ENCODE assay signal across 1 cellular context in genomic region chr2:157785866-157786662, GRCh38.
TF ChIP-seq lines count a peak whose summit lies in the region.

No MANE protein-coding gene starts in this region.

TF ChIP-seq in K562, 482 proteins besides CTCF, POLR2A, EP300 and RAD21 (continued from another document and continues in another):
- TF ChIP-seq TEAD4 (IDR thresholded peaks at IDR 0.05; ENCODE audit: low read length) = no peak
- TF ChIP-seq TEAD4 (CRISPR knock-in tag; IDR thresholded peaks at IDR 0.05; ENCODE audit: borderline replicate concordance) = no peak
- no peak for TF ChIP-seq ZKSCAN3 (CRISPR knock-in tag; IDR thresholded peaks at IDR 0.05)
- TF ChIP-seq KDM4B (IDR thresholded peaks at IDR 0.05; ENCODE audit: borderline replicate concordance in 2 of 2, low read depth in 1 of 2) = no peak
- 0 out of 4 replicates have a peak, but pooled peaks of 1 of the 2 experiments have one; percentile 10 for TF ChIP-seq TEAD1 (CRISPR knock-in tag; IDR thresholded peaks at IDR 0.05)
- TF ChIP-seq THAP12 (CRISPR knock-in tag; IDR thresholded peaks at IDR 0.05) = no peak
- no peak for TF ChIP-seq ATF2 (CRISPR knock-in tag; IDR thresholded peaks at IDR 0.05)
- TF ChIP-seq STAT5B (CRISPR knock-in tag; IDR thresholded peaks at IDR 0.05) = no peak
- no peak for TF ChIP-seq ZBTB26 (CRISPR knock-in tag; IDR thresholded peaks at IDR 0.05)
- TF ChIP-seq TGIF2 (CRISPR knock-in tag; IDR thresholded peaks at IDR 0.05) = no peak
- no peak for TF ChIP-seq FOXK1 (CRISPR knock-in tag; IDR thresholded peaks at IDR 0.05; ENCODE audit: borderline replicate concordance)
- TF ChIP-seq XRCC4 (IDR thresholded peaks at IDR 0.05; ENCODE audit: extremely low read depth, insufficient read depth, insufficient read length) = no peak
- TF ChIP-seq POLR2B (IDR thresholded peaks at IDR 0.05; ENCODE audit: low read depth, partially characterized antibody) = no peak
- TF ChIP-seq RCOR1 (IDR thresholded peaks at IDR 0.05; ENCODE audit: borderline replicate concordance in 1 of 2, low read depth in 2 of 2, low read length in 2 of 2) = no peak
- no peak for TF ChIP-seq NFATC3 (IDR thresholded peaks at IDR 0.05)
- no peak for TF ChIP-seq NKRF (IDR thresholded peaks at IDR 0.05; ENCODE audit: borderline replicate concordance)
- no peak for TF ChIP-seq SP1 (CRISPR knock-in tag; IDR thresholded peaks at IDR 0.05)
- TF ChIP-seq ZBTB1 (CRISPR knock-in tag; IDR thresholded peaks at IDR 0.05; ENCODE audit: borderline replicate concordance, low read depth) = no peak
- no peak for TF ChIP-seq ZKSCAN1 (IDR thresholded peaks at IDR 0.05; ENCODE audit: low read depth, low read length)
- TF ChIP-seq XRCC5 (IDR thresholded peaks at IDR 0.05; ENCODE audit: low read depth, low read length) = no peak
- no peak for TF ChIP-seq KHSRP (IDR thresholded peaks at IDR 0.05)
- 0 out of 2 replicates have a peak, but pooled peaks have one; percentile 36 for TF ChIP-seq CREB3 (tag; conservative IDR thresholded peaks at IDR 0.05; ENCODE audit: low read depth)
- no peak for TF ChIP-seq CBX1 (IDR thresholded peaks at IDR 0.05; ENCODE audit: low read depth)
- TF ChIP-seq ETS2 (tag; IDR thresholded peaks at IDR 0.05; ENCODE audit: borderline replicate concordance, poor library complexity, severe bottlenecking) = no peak
- no peak for TF ChIP-seq ZNF740 (CRISPR knock-in tag; IDR thresholded peaks at IDR 0.05)
- TF ChIP-seq ZNF740 (tag; IDR thresholded peaks at IDR 0.05) = no peak; a peak in 1 of 4 replicates
- no peak for TF ChIP-seq ZBED1 (IDR thresholded peaks at IDR 0.05)
- no peak for TF ChIP-seq TCF7L2 (IDR thresholded peaks at IDR 0.05; ENCODE audit: low read depth, low read length)
- peak; percentile 11; the same call in 1 of the 2 replicates for TF ChIP-seq ZNF395 (CRISPR knock-in tag; IDR thresholded peaks at IDR 0.05)
- no peak for TF ChIP-seq ZNF232 (CRISPR knock-in tag; IDR thresholded peaks at IDR 0.05)
- no peak for TF ChIP-seq SRF (CRISPR knock-in tag; IDR thresholded peaks at IDR 0.05)
- no peak for TF ChIP-seq SMARCA5 (IDR thresholded peaks at IDR 0.05)
- no peak for TF ChIP-seq NCOR1 (IDR thresholded peaks at IDR 0.05)
- TF ChIP-seq RUNX1 (IDR thresholded peaks at IDR 0.05; ENCODE audit: low read depth) = no peak
- no peak for TF ChIP-seq MNT (conservative IDR thresholded peaks at IDR 0.05)
- TF ChIP-seq HNRNPK (IDR thresholded peaks at IDR 0.05; ENCODE audit: low read depth, low read length, poor library complexity, severe bottlenecking) = no peak
- TF ChIP-seq MAX (CRISPR knock-in tag; IDR thresholded peaks at IDR 0.05) = no peak
- no peak for TF ChIP-seq JUND (IDR thresholded peaks at IDR 0.05; ENCODE audit: borderline replicate concordance, low read depth, low read length)
- no peak for TF ChIP-seq JUND (tag; IDR thresholded peaks at IDR 0.05; ENCODE audit: borderline replicate concordance, low read depth, low read length)
- 0 out of 2 replicates have a peak, but pooled peaks have one; percentile 3 for TF ChIP-seq ZSCAN32 (CRISPR knock-in tag; IDR thresholded peaks at IDR 0.05)
- TF ChIP-seq TFE3 (CRISPR knock-in tag; IDR thresholded peaks at IDR 0.05) = no peak
- no peak for TF ChIP-seq ZNF707 (CRISPR knock-in tag; conservative IDR thresholded peaks at IDR 0.05)
- no peak for TF ChIP-seq ZBTB17 (CRISPR knock-in tag; IDR thresholded peaks at IDR 0.05)
- no peak for TF ChIP-seq ZNF766 (CRISPR knock-in tag; conservative IDR thresholded peaks at IDR 0.05)
- TF ChIP-seq ZNF655 (CRISPR knock-in tag; IDR thresholded peaks at IDR 0.05) = no peak
- no peak for TF ChIP-seq ARHGAP35 (IDR thresholded peaks at IDR 0.05; ENCODE audit: partially characterized antibody)
- no peak for TF ChIP-seq ZBTB11 (CRISPR knock-in tag; IDR thresholded peaks at IDR 0.05)
